In the genomic region with DNA sequence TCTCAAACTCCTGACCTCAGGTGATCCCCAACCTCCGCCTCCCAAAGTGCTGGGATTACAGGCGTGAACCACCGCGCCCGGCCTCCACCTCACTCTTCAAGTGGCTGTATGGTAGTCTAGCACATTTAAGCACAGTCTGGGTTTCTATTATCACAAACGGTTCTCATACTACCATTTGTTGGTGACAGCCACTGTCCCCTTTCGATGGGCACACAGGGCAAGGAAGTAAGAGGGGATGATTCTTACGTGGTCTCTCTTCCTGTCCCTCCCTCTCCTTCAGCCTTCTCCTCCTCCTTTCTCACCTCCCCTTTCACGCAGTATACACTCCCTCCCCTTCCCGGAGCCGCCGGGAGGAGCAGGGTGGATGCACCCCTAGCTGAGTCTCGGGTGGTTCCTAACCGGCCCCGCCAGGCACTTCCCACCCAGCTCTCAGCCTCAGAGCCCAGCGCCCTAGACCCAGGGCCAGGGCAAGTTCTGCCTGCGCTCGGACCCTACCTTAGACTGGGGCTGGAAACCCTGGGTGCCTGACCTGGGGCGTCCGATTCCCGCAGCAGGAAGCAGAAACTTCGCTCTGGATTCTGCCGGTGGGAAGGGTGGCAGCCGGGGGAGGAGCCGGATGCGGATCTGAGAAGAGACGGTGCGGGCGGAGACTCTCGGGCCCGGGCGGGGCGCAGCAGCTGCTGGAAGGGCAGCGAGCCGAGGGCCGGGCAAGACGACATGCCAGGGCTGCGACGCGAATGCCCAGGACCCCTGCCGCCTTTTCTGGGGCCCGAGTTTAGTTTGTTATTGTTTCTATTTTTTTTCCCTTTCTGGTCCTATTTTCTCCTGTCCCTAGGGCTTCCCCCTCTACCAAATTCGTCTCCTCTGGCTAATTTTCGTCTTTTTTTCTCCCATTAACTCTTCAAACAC, we compare ENCODE assay signal across 1 cellular context.
TF ChIP-seq lines count a peak whose summit lies in the region.

A gene (minus strand): TSS at position 626 of the 909 bp plus-strand sequence. CDS start 5,062 bp downstream, outside the sequence.

TF ChIP-seq in HepG2, 621 proteins besides CTCF, POLR2A, EP300 and RAD21 (continued from another document and continues in another):
- no peak; the same call in 1 of the 2 replicates for TF ChIP-seq ZNF652 (CRISPR knock-in tag; IDR thresholded peaks at IDR 0.05; ENCODE audit: borderline replicate concordance, low read depth)
- peak; percentile 74; the same call in 1 of the 2 replicates for TF ChIP-seq ZBTB3 (CRISPR knock-in tag; IDR thresholded peaks at IDR 0.05; ENCODE audit: borderline replicate concordance, low read depth)
- TF ChIP-seq FOXC1 (CRISPR knock-in tag; IDR thresholded peaks at IDR 0.05; ENCODE audit: borderline replicate concordance), result 0 out of 2 replicates have a peak, but pooled peaks have one; percentile 29
- TF ChIP-seq ASH2L (IDR thresholded peaks at IDR 0.05; ENCODE audit: insufficient read length, low read depth, low read length), result peak; percentile 68
- peak; percentile 84; the same call in 1 of the 2 replicates for TF ChIP-seq MEIS2 (CRISPR knock-in tag; IDR thresholded peaks at IDR 0.05)
- TF ChIP-seq, protein P1, sequence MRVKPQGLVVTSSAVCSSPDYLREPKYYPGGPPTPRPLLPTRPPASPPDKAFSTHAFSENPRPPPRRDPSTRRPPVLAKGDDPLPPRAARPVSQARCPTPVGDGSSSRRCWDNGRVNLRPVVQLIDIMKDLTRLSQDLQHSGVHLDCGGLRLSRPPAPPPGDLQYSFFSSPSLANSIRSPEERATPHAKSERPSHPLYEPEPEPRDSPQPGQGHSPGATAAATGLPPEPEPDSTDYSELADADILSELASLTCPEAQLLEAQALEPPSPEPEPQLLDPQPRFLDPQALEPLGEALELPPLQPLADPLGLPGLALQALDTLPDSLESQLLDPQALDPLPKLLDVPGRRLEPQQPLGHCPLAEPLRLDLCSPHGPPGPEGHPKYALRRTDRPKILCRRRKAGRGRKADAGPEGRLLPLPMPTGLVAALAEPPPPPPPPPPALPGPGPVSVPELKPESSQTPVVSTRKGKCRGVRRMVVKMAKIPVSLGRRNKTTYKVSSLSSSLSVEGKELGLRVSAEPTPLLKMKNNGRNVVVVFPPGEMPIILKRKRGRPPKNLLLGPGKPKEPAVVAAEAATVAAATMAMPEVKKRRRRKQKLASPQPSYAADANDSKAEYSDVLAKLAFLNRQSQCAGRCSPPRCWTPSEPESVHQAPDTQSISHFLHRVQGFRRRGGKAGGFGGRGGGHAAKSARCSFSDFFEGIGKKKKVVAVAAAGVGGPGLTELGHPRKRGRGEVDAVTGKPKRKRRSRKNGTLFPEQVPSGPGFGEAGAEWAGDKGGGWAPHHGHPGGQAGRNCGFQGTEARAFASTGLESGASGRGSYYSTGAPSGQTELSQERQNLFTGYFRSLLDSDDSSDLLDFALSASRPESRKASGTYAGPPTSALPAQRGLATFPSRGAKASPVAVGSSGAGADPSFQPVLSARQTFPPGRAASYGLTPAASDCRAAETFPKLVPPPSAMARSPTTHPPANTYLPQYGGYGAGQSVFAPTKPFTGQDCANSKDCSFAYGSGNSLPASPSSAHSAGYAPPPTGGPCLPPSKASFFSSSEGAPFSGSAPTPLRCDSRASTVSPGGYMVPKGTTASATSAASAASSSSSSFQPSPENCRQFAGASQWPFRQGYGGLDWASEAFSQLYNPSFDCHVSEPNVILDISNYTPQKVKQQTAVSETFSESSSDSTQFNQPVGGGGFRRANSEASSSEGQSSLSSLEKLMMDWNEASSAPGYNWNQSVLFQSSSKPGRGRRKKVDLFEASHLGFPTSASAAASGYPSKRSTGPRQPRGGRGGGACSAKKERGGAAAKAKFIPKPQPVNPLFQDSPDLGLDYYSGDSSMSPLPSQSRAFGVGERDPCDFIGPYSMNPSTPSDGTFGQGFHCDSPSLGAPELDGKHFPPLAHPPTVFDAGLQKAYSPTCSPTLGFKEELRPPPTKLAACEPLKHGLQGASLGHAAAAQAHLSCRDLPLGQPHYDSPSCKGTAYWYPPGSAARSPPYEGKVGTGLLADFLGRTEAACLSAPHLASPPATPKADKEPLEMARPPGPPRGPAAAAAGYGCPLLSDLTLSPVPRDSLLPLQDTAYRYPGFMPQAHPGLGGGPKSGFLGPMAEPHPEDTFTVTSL (CRISPR knock-in tag; IDR thresholded peaks at IDR 0.05; ENCODE audit: borderline replicate concordance), result peak; percentile 35; the same call in 1 of the 2 replicates
- TF ChIP-seq, protein P2, sequence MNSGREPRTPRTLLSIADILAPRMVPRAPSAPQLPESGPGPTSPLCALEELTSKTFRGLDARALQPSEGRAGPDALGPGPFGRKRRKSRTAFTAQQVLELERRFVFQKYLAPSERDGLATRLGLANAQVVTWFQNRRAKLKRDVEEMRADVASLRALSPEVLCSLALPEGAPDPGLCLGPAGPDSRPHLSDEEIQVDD (CRISPR knock-in tag; IDR thresholded peaks at IDR 0.05; ENCODE audit: borderline replicate concordance), result 0 out of 2 replicates have a peak, but pooled peaks have one; percentile 15
- no peak for TF ChIP-seq ARID2 (CRISPR knock-in tag; IDR thresholded peaks at IDR 0.05; ENCODE audit: borderline replicate concordance)
- TF ChIP-seq ZNF251 (CRISPR knock-in tag; IDR thresholded peaks at IDR 0.05), result no peak; the same call in 1 of the 2 replicates
- TF ChIP-seq, protein P3, sequence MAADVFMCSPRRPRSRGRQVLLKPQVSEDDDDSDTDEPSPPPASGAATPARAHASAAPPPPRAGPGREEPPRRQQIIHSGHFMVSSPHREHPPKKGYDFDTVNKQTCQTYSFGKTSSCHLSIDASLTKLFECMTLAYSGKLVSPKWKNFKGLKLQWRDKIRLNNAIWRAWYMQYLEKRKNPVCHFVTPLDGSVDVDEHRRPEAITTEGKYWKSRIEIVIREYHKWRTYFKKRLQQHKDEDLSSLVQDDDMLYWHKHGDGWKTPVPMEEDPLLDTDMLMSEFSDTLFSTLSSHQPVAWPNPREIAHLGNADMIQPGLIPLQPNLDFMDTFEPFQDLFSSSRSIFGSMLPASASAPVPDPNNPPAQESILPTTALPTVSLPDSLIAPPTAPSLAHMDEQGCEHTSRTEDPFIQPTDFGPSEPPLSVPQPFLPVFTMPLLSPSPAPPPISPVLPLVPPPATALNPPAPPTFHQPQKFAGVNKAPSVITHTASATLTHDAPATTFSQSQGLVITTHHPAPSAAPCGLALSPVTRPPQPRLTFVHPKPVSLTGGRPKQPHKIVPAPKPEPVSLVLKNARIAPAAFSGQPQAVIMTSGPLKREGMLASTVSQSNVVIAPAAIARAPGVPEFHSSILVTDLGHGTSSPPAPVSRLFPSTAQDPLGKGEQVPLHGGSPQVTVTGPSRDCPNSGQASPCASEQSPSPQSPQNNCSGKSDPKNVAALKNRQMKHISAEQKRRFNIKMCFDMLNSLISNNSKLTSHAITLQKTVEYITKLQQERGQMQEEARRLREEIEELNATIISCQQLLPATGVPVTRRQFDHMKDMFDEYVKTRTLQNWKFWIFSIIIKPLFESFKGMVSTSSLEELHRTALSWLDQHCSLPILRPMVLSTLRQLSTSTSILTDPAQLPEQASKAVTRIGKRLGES (CRISPR knock-in tag; IDR thresholded peaks at IDR 0.05; ENCODE audit: borderline replicate concordance), result peak; percentile 42; the same call in 1 of the 2 replicates
- TF ChIP-seq KDM5A (IDR thresholded peaks at IDR 0.05; ENCODE audit: borderline replicate concordance, low read length), result 0 out of 2 replicates have a peak, but pooled peaks have one; percentile 44
- TF ChIP-seq FOXA1 (IDR thresholded peaks at IDR 0.05), result no peak
- TF ChIP-seq FOXA1 (CRISPR knock-in tag; IDR thresholded peaks at IDR 0.05), result no peak; the same call in 1 of the 2 replicates
- TF ChIP-seq, protein P4, sequence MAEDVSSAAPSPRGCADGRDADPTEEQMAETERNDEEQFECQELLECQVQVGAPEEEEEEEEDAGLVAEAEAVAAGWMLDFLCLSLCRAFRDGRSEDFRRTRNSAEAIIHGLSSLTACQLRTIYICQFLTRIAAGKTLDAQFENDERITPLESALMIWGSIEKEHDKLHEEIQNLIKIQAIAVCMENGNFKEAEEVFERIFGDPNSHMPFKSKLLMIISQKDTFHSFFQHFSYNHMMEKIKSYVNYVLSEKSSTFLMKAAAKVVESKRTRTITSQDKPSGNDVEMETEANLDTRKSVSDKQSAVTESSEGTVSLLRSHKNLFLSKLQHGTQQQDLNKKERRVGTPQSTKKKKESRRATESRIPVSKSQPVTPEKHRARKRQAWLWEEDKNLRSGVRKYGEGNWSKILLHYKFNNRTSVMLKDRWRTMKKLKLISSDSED (CRISPR knock-in tag; IDR thresholded peaks at IDR 0.05), result no peak
- peak; percentile 68 for TF ChIP-seq ZNF781 (CRISPR knock-in tag; IDR thresholded peaks at IDR 0.05; ENCODE audit: borderline replicate concordance, not compliant biosample characterization)
- TF ChIP-seq PCBP1 (IDR thresholded peaks at IDR 0.05; ENCODE audit: borderline replicate concordance, low read depth, low read length), result 0 out of 2 replicates have a peak, but pooled peaks have one; percentile 46
- TF ChIP-seq, protein P5, sequence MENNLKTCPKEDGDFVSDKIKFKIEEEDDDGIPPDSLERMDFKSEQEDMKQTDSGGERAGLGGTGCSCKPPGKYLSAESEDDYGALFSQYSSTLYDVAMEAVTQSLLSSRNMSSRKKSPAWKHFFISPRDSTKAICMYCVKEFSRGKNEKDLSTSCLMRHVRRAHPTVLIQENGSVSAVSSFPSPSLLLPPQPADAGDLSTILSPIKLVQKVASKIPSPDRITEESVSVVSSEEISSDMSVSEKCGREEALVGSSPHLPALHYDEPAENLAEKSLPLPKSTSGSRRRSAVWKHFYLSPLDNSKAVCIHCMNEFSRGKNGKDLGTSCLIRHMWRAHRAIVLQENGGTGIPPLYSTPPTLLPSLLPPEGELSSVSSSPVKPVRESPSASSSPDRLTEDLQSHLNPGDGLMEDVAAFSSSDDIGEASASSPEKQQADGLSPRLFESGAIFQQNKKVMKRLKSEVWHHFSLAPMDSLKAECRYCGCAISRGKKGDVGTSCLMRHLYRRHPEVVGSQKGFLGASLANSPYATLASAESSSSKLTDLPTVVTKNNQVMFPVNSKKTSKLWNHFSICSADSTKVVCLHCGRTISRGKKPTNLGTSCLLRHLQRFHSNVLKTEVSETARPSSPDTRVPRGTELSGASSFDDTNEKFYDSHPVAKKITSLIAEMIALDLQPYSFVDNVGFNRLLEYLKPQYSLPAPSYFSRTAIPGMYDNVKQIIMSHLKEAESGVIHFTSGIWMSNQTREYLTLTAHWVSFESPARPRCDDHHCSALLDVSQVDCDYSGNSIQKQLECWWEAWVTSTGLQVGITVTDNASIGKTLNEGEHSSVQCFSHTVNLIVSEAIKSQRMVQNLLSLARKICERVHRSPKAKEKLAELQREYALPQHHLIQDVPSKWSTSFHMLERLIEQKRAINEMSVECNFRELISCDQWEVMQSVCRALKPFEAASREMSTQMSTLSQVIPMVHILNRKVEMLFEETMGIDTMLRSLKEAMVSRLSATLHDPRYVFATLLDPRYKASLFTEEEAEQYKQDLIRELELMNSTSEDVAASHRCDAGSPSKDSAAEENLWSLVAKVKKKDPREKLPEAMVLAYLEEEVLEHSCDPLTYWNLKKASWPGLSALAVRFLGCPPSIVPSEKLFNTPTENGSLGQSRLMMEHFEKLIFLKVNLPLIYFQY (CRISPR knock-in tag; IDR thresholded peaks at IDR 0.05; ENCODE audit: borderline replicate concordance), result peak; percentile 26; the same call in 1 of the 2 replicates
- peak; percentile 60; the same call in 1 of the 2 replicates for TF ChIP-seq ZKSCAN8 (CRISPR knock-in tag; IDR thresholded peaks at IDR 0.05; ENCODE audit: borderline replicate concordance)
- TF ChIP-seq HMG20A (CRISPR knock-in tag; IDR thresholded peaks at IDR 0.05; ENCODE audit: borderline replicate concordance), result no peak
- TF ChIP-seq, protein P6, sequence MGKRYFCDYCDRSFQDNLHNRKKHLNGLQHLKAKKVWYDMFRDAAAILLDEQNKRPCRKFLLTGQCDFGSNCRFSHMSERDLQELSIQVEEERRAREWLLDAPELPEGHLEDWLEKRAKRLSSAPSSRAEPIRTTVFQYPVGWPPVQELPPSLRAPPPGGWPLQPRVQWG (CRISPR knock-in tag; IDR thresholded peaks at IDR 0.05; ENCODE audit: borderline replicate concordance, low read depth), result 0 out of 2 replicates have a peak, but pooled peaks have one; percentile 72
- TF ChIP-seq, protein P7, sequence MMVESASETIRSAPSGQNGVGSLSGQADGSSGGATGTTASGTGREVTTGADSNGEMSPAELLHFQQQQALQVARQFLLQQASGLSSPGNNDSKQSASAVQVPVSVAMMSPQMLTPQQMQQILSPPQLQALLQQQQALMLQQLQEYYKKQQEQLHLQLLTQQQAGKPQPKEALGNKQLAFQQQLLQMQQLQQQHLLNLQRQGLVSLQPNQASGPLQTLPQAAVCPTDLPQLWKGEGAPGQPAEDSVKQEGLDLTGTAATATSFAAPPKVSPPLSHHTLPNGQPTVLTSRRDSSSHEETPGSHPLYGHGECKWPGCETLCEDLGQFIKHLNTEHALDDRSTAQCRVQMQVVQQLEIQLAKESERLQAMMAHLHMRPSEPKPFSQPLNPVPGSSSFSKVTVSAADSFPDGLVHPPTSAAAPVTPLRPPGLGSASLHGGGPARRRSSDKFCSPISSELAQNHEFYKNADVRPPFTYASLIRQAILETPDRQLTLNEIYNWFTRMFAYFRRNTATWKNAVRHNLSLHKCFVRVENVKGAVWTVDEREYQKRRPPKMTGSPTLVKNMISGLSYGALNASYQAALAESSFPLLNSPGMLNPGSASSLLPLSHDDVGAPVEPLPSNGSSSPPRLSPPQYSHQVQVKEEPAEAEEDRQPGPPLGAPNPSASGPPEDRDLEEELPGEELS (CRISPR knock-in tag; IDR thresholded peaks at IDR 0.05), result peak; percentile 69; the same call in 1 of the 2 replicates
- peak; percentile 40; the same call in 1 of the 2 replicates for TF ChIP-seq SIN3B (IDR thresholded peaks at IDR 0.05; ENCODE audit: low read length)
- TF ChIP-seq ZSCAN29 (CRISPR knock-in tag; conservative IDR thresholded peaks at IDR 0.05), result peak; percentile 88
- peak; percentile 59 for TF ChIP-seq PTBP1 (IDR thresholded peaks at IDR 0.05; ENCODE audit: low read depth, low read length, poor library complexity, severe bottlenecking)
- no peak for TF ChIP-seq ZNF354B (CRISPR knock-in tag; IDR thresholded peaks at IDR 0.05)
- no peak; the same call in 1 of the 2 replicates for TF ChIP-seq ZSCAN9 (CRISPR knock-in tag; IDR thresholded peaks at IDR 0.05; ENCODE audit: borderline replicate concordance)
- TF ChIP-seq, protein P8, sequence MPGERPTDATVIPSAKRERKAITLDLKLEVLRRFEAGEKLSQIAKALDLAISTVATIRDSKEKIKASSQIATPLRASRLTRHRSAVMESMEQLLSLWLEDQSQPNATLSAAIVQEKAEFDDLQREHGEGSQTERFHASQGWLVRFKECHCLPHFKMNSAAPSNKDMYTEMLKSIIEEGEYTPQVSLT (CRISPR knock-in tag; IDR thresholded peaks at IDR 0.05; ENCODE audit: borderline replicate concordance, low read depth), result no peak
- TF ChIP-seq PCBP2 (optimal IDR thresholded peaks at IDR 0.05; ENCODE audit: low read depth, low read length, poor library complexity, severe bottlenecking), result no peak
- no peak for TF ChIP-seq MAFF (IDR thresholded peaks at IDR 0.05; ENCODE audit: low read depth, low read length)
- TF ChIP-seq, protein P9, sequence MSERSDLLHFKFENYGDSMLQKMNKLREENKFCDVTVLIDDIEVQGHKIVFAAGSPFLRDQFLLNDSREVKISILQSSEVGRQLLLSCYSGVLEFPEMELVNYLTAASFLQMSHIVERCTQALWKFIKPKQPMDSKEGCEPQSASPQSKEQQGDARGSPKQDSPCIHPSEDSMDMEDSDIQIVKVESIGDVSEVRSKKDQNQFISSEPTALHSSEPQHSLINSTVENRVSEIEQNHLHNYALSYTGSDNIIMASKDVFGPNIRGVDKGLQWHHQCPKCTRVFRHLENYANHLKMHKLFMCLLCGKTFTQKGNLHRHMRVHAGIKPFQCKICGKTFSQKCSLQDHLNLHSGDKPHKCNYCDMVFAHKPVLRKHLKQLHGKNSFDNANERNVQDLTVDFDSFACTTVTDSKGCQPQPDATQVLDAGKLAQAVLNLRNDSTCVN (CRISPR knock-in tag; IDR thresholded peaks at IDR 0.05; ENCODE audit: borderline replicate concordance), result peak; percentile 85; the same call in 1 of the 2 replicates
- peak; percentile 96 for TF ChIP-seq PHF21A (CRISPR knock-in tag; IDR thresholded peaks at IDR 0.05)
- TF ChIP-seq TOE1 (CRISPR knock-in tag; IDR thresholded peaks at IDR 0.05), result no peak
